9 cellular contexts compared by ENCODE assay signal in the genomic region with DNA sequence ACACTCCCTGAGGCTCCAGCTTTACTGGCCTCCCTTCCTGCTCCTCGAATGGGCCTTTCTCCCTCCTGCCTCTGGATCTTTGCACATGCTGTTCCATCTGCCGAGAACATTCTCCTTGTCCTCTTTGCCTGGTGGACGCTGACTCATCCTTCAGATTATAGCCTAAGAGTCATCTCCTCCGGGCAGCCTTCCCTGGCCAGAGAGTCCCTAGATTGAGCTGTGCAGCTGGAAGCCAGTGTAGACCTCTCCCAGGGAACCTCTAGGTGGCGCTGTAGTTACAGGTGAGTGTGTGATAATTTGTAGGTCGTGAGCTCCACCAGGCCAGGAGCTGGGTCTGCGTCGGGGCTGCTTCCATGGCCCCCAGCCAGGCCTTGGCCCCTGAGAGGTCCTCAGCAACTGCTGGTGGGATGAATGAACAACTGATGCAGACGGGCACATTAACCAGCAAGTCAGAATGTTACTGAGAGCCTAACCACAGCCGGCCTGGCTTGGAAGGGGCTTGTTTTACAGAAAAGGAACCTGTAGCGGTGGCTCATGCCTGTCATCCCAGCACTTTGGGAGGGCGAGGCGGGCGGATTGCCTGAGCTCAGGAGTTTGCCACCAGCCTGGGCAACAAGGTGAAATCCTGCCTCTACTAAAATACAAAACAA. TPM values are rescaled to one million over a fixed set of nuclear protein-coding genes. Genes with fewer than 3 reads are reported as not detected.
A peak's percentile ranks its signal among the peaks of the same experiment; 100 is the strongest.
DNase-seq lines count a peak whose midpoint lies in the region; ATAC-seq, FAIRE-seq and TF ChIP-seq lines count a peak whose summit lies in the region.
"Had no signal": no experiment of that assay in that cellular context is flagged by ENCODE, and none has a peak within 500 bp of the region (broad histone marks: within the 10 kb centered on the region; RNA-seq: fewer than 3 reads in every experiment).

No MANE protein-coding gene starts in this region.

- H3K4me3 ChIP-seq in right atrium auricular region (no peak overlapping the region), kidney (ENCODE audit: low read length in 2 of 2) (no peak overlapping the region)
- H3K4me3 ChIP-seq: gastrocnemius medialis had no signal

- no peaks in the 10 kb centered on the region for H3K36me3 ChIP-seq in right atrium auricular region
- H3K36me3 ChIP-seq in kidney (ENCODE audit: control insufficient read depth in 1 of 2, insufficient read depth in 2 of 2, low read length in 2 of 2) = no peaks in the 10 kb centered on the region
- H3K36me3 ChIP-seq: gastrocnemius medialis had no signal

- no peaks in the 10 kb centered on the region for H3K27me3 ChIP-seq in right atrium auricular region

- TF ChIP-seq CTCF in right atrium auricular region (IDR thresholded peaks at IDR 0.05) (peak in 1 of 2 donors; percentile 49), kidney (IDR thresholded peaks at IDR 0.05; ENCODE audit: borderline replicate concordance, extremely low read depth, insufficient read depth) (peak; percentile 41)

- H3K27ac ChIP-seq in right atrium auricular region (no peak overlapping the region), kidney (ENCODE audit: low read depth in 2 of 2, low read length in 2 of 2) (no peak overlapping the region)
- H3K27ac ChIP-seq: gastrocnemius medialis had no signal

- no peaks in the 10 kb centered on the region for H3K4me1 ChIP-seq in right atrium auricular region
- H3K4me1 ChIP-seq in kidney (ENCODE audit: control insufficient read depth in 1 of 2, insufficient read depth in 1 of 2, low read depth in 1 of 2, low read length in 2 of 2) = no peaks in the 10 kb centered on the region
- H3K4me1 ChIP-seq: gastrocnemius medialis had no signal

- DNase-seq in Right ventricle myocardium superior (peak; percentile 22), right atrium auricular region (ENCODE audit: low spot score) (no peak), NCI-H1105 (lab: John Stamatoyannopoulos, UW) (peak; percentile 55), SW 1271 (lab: John Stamatoyannopoulos, UW) (peak; percentile 41 to 75), astrocyte of the hippocampus (ENCODE audit: low read depth, low spot score) (peak; percentile 77), kidney (peak; percentile 53)
- peak; percentile 26 to 28 for DNase-seq in stimulated activated CD8-positive, alpha-beta memory T cell treated with anti-CD3 and anti-CD28 coated beads, Interleukin-2, amount 100 ng/mL, for 48 hours (ENCODE audit: low read depth in 2 of 2)

- intact Hi-C loops in Right ventricle myocardium superior (cut with DNase I) (no loop called here), kidney (cut with DNase I) (no loop called here)

- H3K9me3 ChIP-seq in right atrium auricular region (no peaks in the 10 kb centered on the region), kidney (ENCODE audit: control insufficient read depth in 1 of 2, low read length in 2 of 2) (no peaks in the 10 kb centered on the region)
- H3K9me3 ChIP-seq: gastrocnemius medialis had no signal

- no peak for ATAC-seq in Right ventricle myocardium superior (ENCODE audit: poor library complexity)
- no peak for ATAC-seq in GM21529 (IDR thresholded peaks at IDR 0.05; ENCODE audit: unreplicated experiment)
- ATAC-seq: gastrocnemius medialis had no signal

- FAIRE-seq in kidney (lab: Jason Lieb, UNC) = no peak

- H3K9ac ChIP-seq in kidney (ENCODE audit: low read length in 2 of 2) = no peak overlapping the region

RNA-seq across cellular contexts. Expression of gene PNPLA5, which starts 8.7 kb away (rescaled TPM):
- total RNA-seq in Right ventricle myocardium superior (not detected), right atrium auricular region (not detected), kidney (not detected)
- not detected for polyA plus RNA-seq in kidney (ENCODE audit: insufficient read depth, low read depth, low replicate concordance)
- total RNA-seq: gastrocnemius medialis had no signal

RNA-seq across cellular contexts. Expression of gene SULT4A1, which starts 20.8 kb away (rescaled TPM):
- total RNA-seq in Right ventricle myocardium superior = 0.51 TPM
- total RNA-seq in right atrium auricular region = under 1 TPM in 1 of 2 donors, not detected in 1; 0.12 TPM
- total RNA-seq in kidney = 0.57 TPM
- polyA plus RNA-seq in kidney (ENCODE audit: insufficient read depth, low read depth, low replicate concordance) = 0.52 TPM
- total RNA-seq: gastrocnemius medialis had no signal

RNA-seq across cellular contexts. Expression of gene PNPLA3, which starts 40.5 kb away (rescaled TPM):
- total RNA-seq in Right ventricle myocardium superior = 0.22 TPM
- total RNA-seq in right atrium auricular region = under 1 TPM in 1 of 2 donors, not detected in 1; 0.16 TPM
- total RNA-seq in kidney = 0.54 TPM
- polyA plus RNA-seq in kidney (ENCODE audit: insufficient read depth, low read depth, low replicate concordance) = 1.2 TPM
